In genomic region chr14:22597265-22597664, GRCh38 we compare ENCODE assay signal across 11 cellular contexts. TPM values are rescaled to one million over a fixed set of nuclear protein-coding genes. Genes with fewer than 3 reads are reported as not detected.
DNase-seq lines count a peak whose midpoint lies in the region; ATAC-seq and TF ChIP-seq lines count a peak whose summit lies in the region.
"Had no signal": no experiment of that assay in that cellular context is flagged by ENCODE, and none has a peak within 500 bp of the region (broad histone marks: within the 10 kb centered on the region; RNA-seq: fewer than 3 reads in every experiment).

No MANE protein-coding gene starts in this region.

- H3K9ac ChIP-seq in ES-I3 (ENCODE audit: low read depth, low read length) (peak overlapping the region; percentile 97; the same call in 1 of the 2 replicates), OCI-LY3 (ENCODE audit: low read length) (no peak overlapping the region), endocrine pancreas (ENCODE audit: control insufficient read depth, insufficient read depth, low read length) (no peak overlapping the region)

- no peak overlapping the region for H2AFZ ChIP-seq in OCI-LY3 (ENCODE audit: low read depth, low read length)
- peak overlapping the region; percentile 99 for H2AFZ ChIP-seq in osteoblast (ENCODE audit: low read length)

- H3K4me1 ChIP-seq in ES-I3 (ENCODE audit: insufficient read depth, low read length): peaks cover 11% of the 10 kb centered on the region
- peaks cover 27% of the 10 kb centered on the region for H3K4me1 ChIP-seq in OCI-LY3 (ENCODE audit: low read length)
- peaks cover 5% of the 10 kb centered on the region for H3K4me1 ChIP-seq in endocrine pancreas (ENCODE audit: control insufficient read depth, insufficient read depth, low read length)
- H3K4me1 ChIP-seq in osteoblast (ENCODE audit: insufficient read depth, low read length): peaks cover 26% of the 10 kb centered on the region

- H3K27ac ChIP-seq in OCI-LY3 (ENCODE audit: low read length): no peak overlapping the region
- H3K27ac ChIP-seq in osteoblast (ENCODE audit: low read depth, low read length): no peak overlapping the region

- H3K79me2 ChIP-seq in OCI-LY3 (ENCODE audit: low read length) (no peaks in the 10 kb centered on the region), osteoblast (ENCODE audit: insufficient read depth, low read length) (peaks cover 26% of the 10 kb centered on the region)

- H3K36me3 ChIP-seq in ES-I3 (ENCODE audit: insufficient read depth, low read length) (peaks cover 10% of the 10 kb centered on the region), OCI-LY3 (replicated peaks; ENCODE audit: low read depth, low read length) (no peaks in the 10 kb centered on the region), endocrine pancreas (ENCODE audit: control insufficient read depth, insufficient read depth, low read length) (no peaks in the 10 kb centered on the region), osteoblast (ENCODE audit: insufficient read depth, low read length) (peaks cover 9% of the 10 kb centered on the region)

- H3K9me3 ChIP-seq in ES-I3 (ENCODE audit: control insufficient read depth, insufficient read depth, low read length) (no peaks in the 10 kb centered on the region), OCI-LY3 (ENCODE audit: insufficient read depth, low read length) (no peaks in the 10 kb centered on the region), endocrine pancreas (ENCODE audit: control insufficient read depth, low read length) (no peaks in the 10 kb centered on the region), osteoblast (ENCODE audit: low read depth, low read length) (no peaks in the 10 kb centered on the region)
- H3K9me3 ChIP-seq: gastroesophageal sphincter had no signal

- no peaks in the 10 kb centered on the region for H4K20me1 ChIP-seq in OCI-LY3 (ENCODE audit: insufficient read depth, low read length)
- no peaks in the 10 kb centered on the region for H4K20me1 ChIP-seq in osteoblast (ENCODE audit: insufficient read depth, low read length)

- peak overlapping the region; percentile 90 for H3K4me3 ChIP-seq in OCI-LY3 (ENCODE audit: low read length)
- peak overlapping the region; percentile 81 for H3K4me3 ChIP-seq in endocrine pancreas (ENCODE audit: control insufficient read depth, insufficient read depth, low read length)
- H3K4me3 ChIP-seq in osteoblast (ENCODE audit: insufficient read depth, low read length): peak overlapping the region; percentile 96

- ATAC-seq in HG03342 (IDR thresholded peaks at IDR 0.05; ENCODE audit: unreplicated experiment) (no peak), GM21515 (IDR thresholded peaks at IDR 0.05; ENCODE audit: unreplicated experiment) (no peak), HG02623 (IDR thresholded peaks at IDR 0.05; ENCODE audit: unreplicated experiment) (no peak)

- no peak for TF ChIP-seq CTCF in OCI-LY3 (IDR thresholded peaks at IDR 0.05; ENCODE audit: low read depth, low read length)
- no peak for TF ChIP-seq CTCF in osteoblast (IDR thresholded peaks at IDR 0.05; ENCODE audit: extremely low read depth, low read depth, low read length)

- H3K4me2 ChIP-seq in OCI-LY3 (ENCODE audit: low read length): peak overlapping the region; percentile 81; the same call in 1 of the 2 replicates
- H3K4me2 ChIP-seq in osteoblast (ENCODE audit: insufficient read depth, low read length): peak overlapping the region; percentile 94

- peaks cover 5% of the 10 kb centered on the region for H3K27me3 ChIP-seq in OCI-LY3 (ENCODE audit: low read depth, low read length)
- H3K27me3 ChIP-seq in endocrine pancreas (ENCODE audit: control insufficient read depth, insufficient read depth, low read length): no peaks in the 10 kb centered on the region
- H3K27me3 ChIP-seq in osteoblast (ENCODE audit: insufficient read depth, low read length): peaks cover 33% of the 10 kb centered on the region
- H3K27me3 ChIP-seq: gastroesophageal sphincter had no signal

- DNase-seq in osteoblast (ENCODE audit: insufficient read length, low spot score, missing footprints): no peak
- DNase-seq: GF-D8, WERI-Rb-1 had no signal

RNA-seq across cellular contexts. Expression of gene ABHD4, which starts 0.8 kb away (rescaled TPM):
- total RNA-seq in osteoblast: 52.1 and 54.2 TPM in 2 replicates

RNA-seq across cellular contexts. Expression of gene DAD1, which starts 8.2 kb away (rescaled TPM):
- total RNA-seq in osteoblast: 213 and 272 TPM in 2 replicates

RNA-seq across cellular contexts. Expression of gene OR6J1, which starts 46.9 kb away (rescaled TPM):
- total RNA-seq in osteoblast: not detected in 2 replicates
- total RNA-seq: occipital lobe had no signal
